Comparison of ENCODE assay signal across 21 cellular contexts in genomic region chrX:27548624-27549023, GRCh38. TPM values are rescaled to one million over a fixed set of nuclear protein-coding genes. Genes with fewer than 3 reads are reported as not detected.
DNase-seq lines count a peak whose midpoint lies in the region; ATAC-seq and TF ChIP-seq lines count a peak whose summit lies in the region.
"Had no signal": no experiment of that assay in that cellular context is flagged by ENCODE, and none has a peak within 500 bp of the region (broad histone marks: within the 10 kb centered on the region; RNA-seq: fewer than 3 reads in every experiment).

No MANE protein-coding gene starts in this region.

- H3K4me1 Mint-ChIP-seq in MCF 10A (ENCODE audit: insufficient read depth, unreplicated experiment), result no peaks in the 10 kb centered on the region
- H3K4me1 Mint-ChIP-seq: CD4-positive, CD25-positive, alpha-beta regulatory T cell; CD8-positive, alpha-beta memory T cell; H9 had no signal

- intact Hi-C loops in left colon (cut with DNase I, micrococcal nuclease) (no loop called here), mucosa of descending colon (cut with DNase I, micrococcal nuclease) (no loop called here), MCF 10A (cut with micrococcal nuclease) (no loop called here)

- peaks cover 10% of the 10 kb centered on the region for H3K9me3 Mint-ChIP-seq in MCF 10A (ENCODE audit: unreplicated experiment)

- TF ChIP-seq CTCF in mucosa of descending colon (IDR thresholded peaks at IDR 0.05) (no peak), MCF 10A (IDR thresholded peaks at IDR 0.05; ENCODE audit: unreplicated experiment) (no peak), upper lobe of left lung (IDR thresholded peaks at IDR 0.05) (no peak)

- H3K4me3 Mint-ChIP-seq in MCF 10A (ENCODE audit: unreplicated experiment), result no peak overlapping the region
- H3K4me3 Mint-ChIP-seq: CD4-positive, CD25-positive, alpha-beta regulatory T cell; CD8-positive, alpha-beta memory T cell; H9 had no signal

- H3K27me3 ChIP-seq in upper lobe of left lung, result no peaks in the 10 kb centered on the region
- H3K27me3 ChIP-seq: BE2C had no signal

- H3K4me3 ChIP-seq in mucosa of descending colon (no peak overlapping the region), upper lobe of left lung (no peak overlapping the region)
- H3K4me3 ChIP-seq: GM12878 had no signal

- H3K9me3 ChIP-seq in mucosa of descending colon (no peaks in the 10 kb centered on the region), upper lobe of left lung (no peaks in the 10 kb centered on the region)
- H3K9me3 ChIP-seq: BE2C had no signal

- DNase-seq in HuH-7 (ENCODE audit: low spot score) (peak; percentile 25), left colon (no peak), mucosa of descending colon (no peak), MCF 10A (ENCODE audit: unreplicated experiment) (no peak), upper lobe of left lung (no peak), NCI-H1417 treated with DMSO at 0.1 percent for 48 hours (lab: John Stamatoyannopoulos, UW) (no peak)
- DNase-seq in activated naive CD4-positive, alpha-beta T cell treated with Interleukin-2 at 50 U/mL for 16 hours, result no peak
- DNase-seq: ACHN; BE2C; C1 segment of cervical spinal cord; CD4-positive, CD25-positive, alpha-beta regulatory T cell; CD8-positive, alpha-beta memory T cell; COR-L47; DMS153; DND-41; EL; H9 had no signal

- H3K4me1 ChIP-seq in mucosa of descending colon (ENCODE audit: low read depth) (no peaks in the 10 kb centered on the region), upper lobe of left lung (no peaks in the 10 kb centered on the region)
- H3K4me1 ChIP-seq: BE2C had no signal

- POLR2A ChIA-PET in MCF 10A (lab: Yijun Ruan, JAX), result no interaction called here

- no peaks in the 10 kb centered on the region for H3K36me3 Mint-ChIP-seq in MCF 10A (ENCODE audit: insufficient read depth, unreplicated experiment)
- H3K36me3 Mint-ChIP-seq: CD4-positive, CD25-positive, alpha-beta regulatory T cell; CD8-positive, alpha-beta memory T cell had no signal

- H3K36me3 ChIP-seq in mucosa of descending colon (ENCODE audit: low read depth), result no peaks in the 10 kb centered on the region
- no peaks in the 10 kb centered on the region for H3K36me3 ChIP-seq in upper lobe of left lung
- H3K36me3 ChIP-seq: BE2C had no signal

- no peak overlapping the region for H3K27ac ChIP-seq in upper lobe of left lung
- H3K27ac ChIP-seq: KMS-11 had no signal

- BruUV-seq in MCF 10A (replicated peaks; lab: Mats Ljungman, UMichigan), result no TSS peak

- no peaks in the 10 kb centered on the region for H3K27me3 Mint-ChIP-seq in MCF 10A (ENCODE audit: insufficient read depth, unreplicated experiment)
- H3K27me3 Mint-ChIP-seq: CD8-positive, alpha-beta memory T cell had no signal

- WGBS in upper lobe of left lung, 2 donors, result 81 to 89% methylated on average over 4 of the region's 4 CpGs

- no peak for TF ChIP-seq EP300 in upper lobe of left lung (IDR thresholded peaks at IDR 0.05)

- ATAC-seq in left colon (peak; percentile 81), mucosa of descending colon (peak; percentile 45), upper lobe of left lung (ENCODE audit: low FRiP score in 2 of 2) (no peak)
- ATAC-seq: GM12878 had no signal

- no peak for TF ChIP-seq POLR2A in upper lobe of left lung (IDR thresholded peaks at IDR 0.05)

- CTCF ChIA-PET in MCF 10A (lab: Yijun Ruan, JAX), result interaction anchor here (0.8 kb wide), 1 partner anchor 11 kb away, joined by 4 read pairs; no protein-coding TSS in a partner anchor

- no peak overlapping the region for H3K27ac Mint-ChIP-seq in MCF 10A (ENCODE audit: low read depth, unreplicated experiment)
- H3K27ac Mint-ChIP-seq: CD4-positive, CD25-positive, alpha-beta regulatory T cell; CD8-positive, alpha-beta memory T cell; H9 had no signal

RNA-seq across cellular contexts. Expression of gene DCAF8L2, which starts 41.5 kb away (rescaled TPM):
- total RNA-seq in left colon (not detected), mucosa of descending colon (not detected), MCF 10A (2022) (not detected in 2 replicates), upper lobe of left lung (not detected)
- total RNA-seq: CD4-positive, CD25-positive, alpha-beta regulatory T cell; CD8-positive, alpha-beta memory T cell; G401; GM12878; H1; H9 had no signal

Comparison
In these comparisons a context has a peak if more than half of its experiments do, and no peak if none do; other contexts are left out.
1. ATAC-seq: peak in left colon (single experiment) and mucosa of descending colon (single experiment); none in upper lobe of left lung (0 of 2).